ENCODE assay signal across 1 cellular context in the genomic region with DNA sequence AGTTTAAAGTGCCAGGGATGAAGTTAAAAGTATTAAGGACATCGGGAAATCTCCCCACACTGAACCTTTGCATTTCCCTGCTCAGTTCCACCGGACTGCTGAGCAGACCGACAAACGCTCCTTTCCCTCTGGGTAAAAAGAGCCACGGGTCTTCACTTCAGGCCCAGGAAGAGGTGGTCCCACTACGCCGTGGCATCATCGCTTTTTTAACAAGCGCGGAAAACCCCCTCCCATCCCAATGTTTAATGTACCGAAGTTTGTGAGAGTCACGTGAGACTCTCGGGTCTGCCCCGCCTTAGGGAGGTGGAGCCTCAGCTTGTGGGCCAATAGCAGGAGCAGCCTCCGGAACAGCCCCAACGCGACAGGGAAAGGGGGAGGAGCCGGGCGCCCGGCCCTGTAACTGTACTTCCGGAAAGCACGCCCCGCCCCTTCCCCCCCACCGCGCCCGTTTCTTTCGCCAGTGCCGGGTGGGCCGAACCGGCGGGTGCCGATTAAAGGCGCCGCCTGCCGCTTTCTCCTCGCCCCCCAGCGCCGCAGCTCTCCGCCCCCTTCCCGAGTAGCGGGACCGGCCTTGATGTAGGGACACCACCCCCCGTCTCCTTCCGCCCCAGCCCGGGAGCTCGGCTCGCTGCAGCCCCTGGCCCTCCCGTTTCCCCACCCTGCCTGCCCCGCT.
TF ChIP-seq lines count a peak whose summit lies in the region.

No MANE protein-coding gene starts in this region.

TF ChIP-seq in GM12878, 131 proteins besides CTCF, POLR2A, EP300 and RAD21 (continued from another document):
- TF ChIP-seq HSF1 (IDR thresholded peaks at IDR 0.05; ENCODE audit: low read depth, low read length) (no peak), JUNB (IDR thresholded peaks at IDR 0.05) (no peak), HDAC2 (IDR thresholded peaks at IDR 0.05) (no peak), SREBF2 (IDR thresholded peaks at IDR 0.05; ENCODE audit: low read length) (no peak), PRDM15 (CRISPR knock-in tag; IDR thresholded peaks at IDR 0.05) (no peak), ATF2 (IDR thresholded peaks at IDR 0.05; ENCODE audit: low read length) (no peak), TCF3 (IDR thresholded peaks at IDR 0.05; ENCODE audit: borderline replicate concordance, insufficient read depth, low read depth, low read length) (no peak)
